In genomic region chr18:47215554-47216138, GRCh38 we compare ENCODE assay signal across 8 cellular contexts. TPM values are rescaled to one million over a fixed set of nuclear protein-coding genes. Genes with fewer than 3 reads are reported as not detected.
DNase-seq lines count a peak whose midpoint lies in the region; ATAC-seq, FAIRE-seq and TF ChIP-seq lines count a peak whose summit lies in the region.

No MANE protein-coding gene starts in this region.

- no peaks in the 10 kb centered on the region for H3K4me1 ChIP-seq in aorta (ENCODE audit: control insufficient read depth in 1 of 2, insufficient read depth in 2 of 2, low read length in 2 of 2)

- intact Hi-C loops in left colon (cut with DNase I, micrococcal nuclease): loop anchor here in 1 of 2 donors (10.0 kb wide), 1 partner anchor 539 kb away; no protein-coding TSS in a partner anchor
- intact Hi-C loops in aorta (cut with DNase I): loop anchor here (5.0 to 10.0 kb wide), 2 partner anchors 532 to 539 kb away; no protein-coding TSS in a partner anchor

- no peaks in the 10 kb centered on the region for H3K9me3 ChIP-seq in aorta (ENCODE audit: control insufficient read depth, low read length)

- no peak overlapping the region for H3K4me3 Mint-ChIP-seq in brain

- no peaks in the 10 kb centered on the region for H3K36me3 Mint-ChIP-seq in brain

- H3K27me3 Mint-ChIP-seq in brain: peaks cover 48% of the 10 kb centered on the region

- H3K36me3 ChIP-seq in aorta (ENCODE audit: control insufficient read depth in 1 of 2, insufficient read depth in 2 of 2, low read length in 1 of 2): no peaks in the 10 kb centered on the region

- peak; percentile 95 to 96 for TF ChIP-seq CTCF in brain (conservative IDR thresholded peaks at IDR 0.05)

- H3K27ac ChIP-seq in aorta (ENCODE audit: low read depth in 1 of 2, low read length in 2 of 2): no peak overlapping the region

- peaks cover 4% of the 10 kb centered on the region for H3K4me1 Mint-ChIP-seq in brain

- TF ChIP-seq POLR2A in H54 (IDR thresholded peaks at IDR 0.05; ENCODE audit: low read depth, low read length): no peak

- no peak overlapping the region for H3K4me3 ChIP-seq in aorta (ENCODE audit: low read length in 2 of 2)

- WGBS in aorta, 2 donors: 1 to 2% methylated on average over 5 of the region's 5 CpGs

- peak; percentile 57 for ATAC-seq in left colon
- no peak for ATAC-seq in aorta (ENCODE audit: low FRiP score)
- ATAC-seq in GM18519 (IDR thresholded peaks at IDR 0.05; ENCODE audit: low FRiP score, unreplicated experiment): no peak

- H3K27ac Mint-ChIP-seq in brain: no peak overlapping the region

- FAIRE-seq in H54 (lab: Jason Lieb, UNC): peak; percentile 88

- peak; percentile 47 for DNase-seq in COLO829 (ENCODE audit: low spot score)
- DNase-seq in H54 (ENCODE audit: insufficient read length, low spot score): peak; percentile 6
- peak; percentile 19 to 63 for DNase-seq in NCI-H526 (lab: John Stamatoyannopoulos, UW)
- DNase-seq in left colon: no peak
- no peak for DNase-seq in aorta
- no peak for DNase-seq in stimulated activated CD4-positive, alpha-beta T cell treated with anti-CD3 and anti-CD28 coated beads, Interleukin-4, amount 100 ng/mL, for 4 hours

- no peaks in the 10 kb centered on the region for H3K9me3 Mint-ChIP-seq in brain

- H3K27me3 ChIP-seq in aorta (ENCODE audit: control insufficient read depth in 1 of 2, insufficient read depth in 2 of 2, low read length in 1 of 2): no peaks in the 10 kb centered on the region

RNA-seq across cellular contexts. Expression of gene SKOR2, which starts 35.8 kb away (rescaled TPM):
- polyA plus RNA-seq in brain (ENCODE audit: insufficient read depth, low read depth, low replicate concordance) (not detected), aorta (not detected)
- total RNA-seq in left colon (not detected), aorta (not detected)

RNA-seq across cellular contexts. Expression of gene IER3IP1, which starts 39.5 kb away (rescaled TPM):
- polyA plus RNA-seq in brain (ENCODE audit: insufficient read depth, low read depth, low replicate concordance): 9.6 TPM
- total RNA-seq in left colon: 10 to 100 TPM; 10.4 to 11.0 TPM
- 10 to 100 TPM in 1 of 2 donors, 1 to 10 TPM in 1; 9.8 to 10.6 TPM for total RNA-seq in aorta
- polyA plus RNA-seq in aorta: 10 to 100 TPM; 10.9 to 19.5 TPM

Comparison
In these comparisons a context has a peak if more than half of its experiments do, and no peak if none do; other contexts are left out.
1. DNase-seq: peak in COLO829 (single experiment), H54 (single experiment) and NCI-H526 (2 of 2); none in left colon (0 of 2), aorta (0 of 2) and stimulated activated CD4-positive, alpha-beta T cell treated with anti-CD3 and anti-CD28 coated beads, Interleukin-4, amount 100 ng/mL, for 4 hours (0 of 2).